Comparison of ENCODE assay signal across 14 cellular contexts in the genomic region with DNA sequence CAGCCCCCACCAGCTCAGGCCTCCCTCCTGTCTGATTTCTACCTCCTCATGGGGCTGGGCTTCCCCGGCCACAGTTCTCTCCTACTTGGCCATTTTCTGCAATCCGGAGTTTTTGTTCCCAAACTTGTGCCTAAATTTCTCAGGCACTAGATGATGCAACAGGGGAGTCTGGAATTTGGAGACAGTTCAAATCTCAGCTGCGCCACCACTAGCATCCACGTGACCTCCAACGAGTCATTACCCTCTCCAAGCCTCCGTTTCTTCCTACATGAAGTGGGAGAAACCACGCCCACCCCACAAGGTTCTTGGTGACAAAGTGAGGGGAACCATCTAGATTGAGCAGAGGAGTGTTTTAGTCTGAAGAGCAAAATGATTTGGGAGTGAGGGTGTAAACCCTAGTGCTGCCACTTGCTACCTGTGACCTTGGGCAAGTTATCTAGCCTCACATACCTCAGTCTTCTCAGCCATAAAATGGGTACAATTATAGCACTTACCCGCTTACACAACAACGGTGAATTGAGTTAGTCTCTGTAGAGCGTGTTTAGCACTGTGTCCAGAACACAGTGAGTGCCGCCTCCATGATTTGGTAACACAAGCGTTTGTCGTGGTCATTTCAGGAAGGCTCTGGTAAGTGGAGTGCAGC.
DNase-seq lines count a peak whose midpoint lies in the region; ATAC-seq and TF ChIP-seq lines count a peak whose summit lies in the region.
"Had no signal": no experiment of that assay in that cellular context is flagged by ENCODE, and none has a peak within 500 bp of the region (broad histone marks: within the 10 kb centered on the region; RNA-seq: fewer than 3 reads in every experiment).

No MANE protein-coding gene starts in this region.

- H3K9me2 ChIP-seq in OCI-LY7 (ENCODE audit: insufficient read depth, low read length) = no peaks in the 10 kb centered on the region

- H3K4me3 ChIP-seq in foreskin fibroblast (ENCODE audit: low read depth in 1 of 2, low read length in 2 of 2) (no peak overlapping the region), skeletal muscle cell (ENCODE audit: low read depth, low read length) (no peak overlapping the region), OCI-LY7 (ENCODE audit: low read depth, low read length, poor library complexity, severe bottlenecking) (no peak overlapping the region)
- H3K4me3 ChIP-seq: GM12878, GM23338, skin epidermis had no signal

- no peaks in the 10 kb centered on the region for H3K9me3 ChIP-seq in OCI-LY7 (ENCODE audit: low read length)
- H3K9me3 ChIP-seq: testis had no signal

- H3K79me2 ChIP-seq in OCI-LY7 (ENCODE audit: insufficient read depth, low read depth, low read length) = no peaks in the 10 kb centered on the region

- no peak overlapping the region for H3K27ac ChIP-seq in OCI-LY7 (ENCODE audit: low read depth, low read length, poor library complexity, severe bottlenecking)
- H3K27ac ChIP-seq: testis had no signal

- POLR2A ChIA-PET in OCI-LY7 (lab: Charles Lee) = interaction anchor here (0.6 kb wide), 1 partner anchor 1443 kb away, joined by 3 read pairs; no protein-coding TSS in a partner anchor

- H3K4me1 ChIP-seq in OCI-LY7 (ENCODE audit: insufficient read depth, low read length, poor library complexity, severe bottlenecking) = peaks cover 5% of the 10 kb centered on the region

- CTCF ChIA-PET in OCI-LY7 (lab: Charles Lee; ENCODE audit: unreplicated experiment) = interaction anchor here (0.7 kb wide), 1 partner anchor 57 kb away, joined by 4 read pairs; no protein-coding TSS in a partner anchor

- ATAC-seq in HG03457 (IDR thresholded peaks at IDR 0.05; ENCODE audit: unreplicated experiment) (no peak), GM19397 (IDR thresholded peaks at IDR 0.05; ENCODE audit: unreplicated experiment) (no peak)
- ATAC-seq: GM12878 had no signal

- no peaks in the 10 kb centered on the region for H4K20me1 ChIP-seq in OCI-LY7 (ENCODE audit: insufficient read depth, low read length)

- TF ChIP-seq CTCF in foreskin fibroblast (IDR thresholded peaks at IDR 0.05; ENCODE audit: low read depth, low read length) (no peak), OCI-LY7 (conservative IDR thresholded peaks at IDR 0.05; ENCODE audit: low read length) (no peak)

- H2AFZ ChIP-seq in OCI-LY7 (ENCODE audit: low read length) = no peak overlapping the region

- no peaks in the 10 kb centered on the region for H3K36me3 ChIP-seq in OCI-LY7 (ENCODE audit: insufficient read depth, low read length)

- no peak overlapping the region for H3K4me2 ChIP-seq in OCI-LY7 (ENCODE audit: low read length)
- H3K4me2 ChIP-seq: GM23338 had no signal

- DNase-seq in EL (peak; percentile 73), RPMI7951 (ENCODE audit: low read depth) (peak; percentile 65), foreskin fibroblast (peak; percentile 71 to 87), skeletal muscle cell (ENCODE audit: low read depth) (peak; percentile 36), DMS53 (lab: John Stamatoyannopoulos, UW) (no peak), OCI-LY7 (ENCODE audit: low spot score) (no peak)
- DNase-seq: NCI-H1436, NCI-H82 had no signal

- BruUV-seq in OCI-LY7 (replicated peaks; lab: Mats Ljungman, UMichigan) = no TSS peak

- intact Hi-C loops in OCI-LY7 (cut with micrococcal nuclease; ENCODE audit: unreplicated experiment) = no loop called here

Comparison
In these comparisons a context has a peak if more than half of its experiments do, and no peak if none do; other contexts are left out.
1. DNase-seq: peak in EL (single experiment), RPMI7951 (single experiment), foreskin fibroblast (2 of 2) and skeletal muscle cell (single experiment); none in DMS53 (single experiment) and OCI-LY7 (single experiment).